ENCODE assay signal across 12 cellular contexts in the genomic region with DNA sequence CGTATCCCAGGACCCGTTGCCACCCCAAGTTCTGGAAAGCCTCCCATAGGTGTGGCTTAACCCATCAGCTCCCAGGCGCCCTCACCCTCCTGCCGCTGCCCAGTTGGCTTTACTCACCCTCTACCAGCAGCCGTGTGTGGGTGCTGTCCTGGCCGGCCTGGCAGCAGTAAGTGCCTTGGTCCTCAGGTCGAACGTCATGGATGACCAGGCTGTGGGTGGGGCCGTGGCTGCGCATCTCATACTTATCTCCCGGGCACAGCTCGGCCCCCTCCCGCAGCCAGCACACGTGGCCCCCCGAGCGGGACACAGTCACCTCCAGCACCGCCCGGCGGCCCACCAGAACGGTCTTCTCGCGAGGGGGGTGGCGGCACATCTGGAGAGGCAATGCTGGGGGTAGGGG. TPM values are rescaled to one million over a fixed set of nuclear protein-coding genes. Genes with fewer than 3 reads are reported as not detected.
A peak's percentile ranks its signal among the peaks of the same experiment; 100 is the strongest.
DNase-seq lines count a peak whose midpoint lies in the region; ATAC-seq, FAIRE-seq and TF ChIP-seq lines count a peak whose summit lies in the region.
"Had no signal": no experiment of that assay in that cellular context is flagged by ENCODE, and none has a peak within 500 bp of the region (broad histone marks: within the 10 kb centered on the region; RNA-seq: fewer than 3 reads in every experiment).

No MANE protein-coding gene starts in this region.

- TF ChIP-seq CTCF in HepG2 (CRISPR knock-in tag; IDR thresholded peaks at IDR 0.05): no peak
- TF ChIP-seq CTCF in right lobe of liver (IDR thresholded peaks at IDR 0.05): no peak
- TF ChIP-seq CTCF in adrenal gland (IDR thresholded peaks at IDR 0.05): no peak
- no peak for TF ChIP-seq CTCF in vagina (IDR thresholded peaks at IDR 0.05)

- TF ChIP-seq EP300 in HepG2 (IDR thresholded peaks at IDR 0.05; ENCODE audit: low read depth in 2 of 2, low read length in 2 of 2) (no peak), HepG2 (CRISPR knock-in tag; IDR thresholded peaks at IDR 0.05; ENCODE audit: borderline replicate concordance) (no peak)

- H3K27ac ChIP-seq in HepG2 (ENCODE audit: extremely low read length, insufficient read depth, low read length) (no peak overlapping the region), right lobe of liver (no peak overlapping the region), adrenal gland (peak overlapping the region in 2 of 5 donors; percentile 76 to 84), vagina (no peak overlapping the region)

- H3K4me1 ChIP-seq in HepG2 (ENCODE audit: insufficient read depth, low read length) (peaks cover 33% of the 10 kb centered on the region), right lobe of liver (peaks cover 0 to 10% (median 0%) of the 10 kb centered on the region in 4 donors), adrenal gland (replicated peaks in 1 of 2) (peaks cover 14 to 16% of the 10 kb centered on the region in 2 donors), vagina (peaks cover 23% of the 10 kb centered on the region)

- TF ChIP-seq RAD21 in HepG2 (CRISPR knock-in tag; IDR thresholded peaks at IDR 0.05): no peak

- ATAC-seq in HepG2 (no peak), right lobe of liver (no peak)

- peak overlapping the region; percentile 90 for H3K4me2 ChIP-seq in HepG2 (ENCODE audit: low read depth, low read length)

- no TSS peak for BruUV-seq in HepG2 (replicated peaks; lab: Mats Ljungman, UMichigan)

- intact Hi-C loops in HepG2 (cut with micrococcal nuclease; ENCODE audit: unreplicated experiment): no loop called here
- intact Hi-C loops in right lobe of liver (cut with DNase I): no loop called here
- intact Hi-C loops in adrenal gland (cut with DNase I): no loop called here
- intact Hi-C loops in vagina (cut with DNase I): no loop called here

- H4K20me1 ChIP-seq in HepG2 (ENCODE audit: insufficient read depth, low read length): no peaks in the 10 kb centered on the region

- H3K27me3 ChIP-seq in HepG2 (ENCODE audit: control insufficient read depth in 1 of 2, insufficient read depth in 2 of 2, low read length in 2 of 2): no peaks in the 10 kb centered on the region
- H3K27me3 ChIP-seq in right lobe of liver: no peaks in the 10 kb centered on the region
- H3K27me3 ChIP-seq in adrenal gland: no peaks in the 10 kb centered on the region
- no peaks in the 10 kb centered on the region for H3K27me3 ChIP-seq in vagina

- 85% methylated on average over 20 of the region's 23 CpGs for WGBS in HepG2 (ENCODE audit: low lambda C conversion rate)
- WGBS in right lobe of liver (ENCODE audit: insufficient coverage, low coverage, low lambda C conversion rate, missing lambda C conversion rate): no CpG with 5 or more reads among the region's 23 CpGs
- WGBS in adrenal gland, 4 donors: 5 to 23% (median 17%) methylated on average over 2 to 23 of the region's 23 CpGs

- CTCF ChIA-PET in HepG2 (lab: Yijun Ruan, JAX; ENCODE audit: low intra/inter-chr PET ratio, low total read pairs): interaction anchor here (0.7 kb wide), 1 partner anchor 9 kb away, joined by 3 read pairs; no protein-coding TSS in a partner anchor

- H3K79me2 ChIP-seq in HepG2 (ENCODE audit: insufficient read depth, low read length): no peaks in the 10 kb centered on the region

- FAIRE-seq in HepG2 (lab: Jason Lieb, UNC): no peak

- TF ChIP-seq POLR2A in HepG2 (IDR thresholded peaks at IDR 0.05; ENCODE audit: insufficient read depth in 1 of 2, low read depth in 2 of 2, low read length in 2 of 2) (no peak), right lobe of liver (IDR thresholded peaks at IDR 0.05) (no peak), adrenal gland (IDR thresholded peaks at IDR 0.05) (peak in 1 of 2 donors; percentile 39), vagina (IDR thresholded peaks at IDR 0.05) (no peak)

- peak overlapping the region; percentile 71 to 79 (median 73); a peak in 5 of 6 replicates for H3K4me3 ChIP-seq in HepG2 (replicated peaks in 1 of 3; ENCODE audit: insufficient read depth in 1 of 3, low read depth in 2 of 3, low read length in 3 of 3)
- no peak overlapping the region for H3K4me3 ChIP-seq in right lobe of liver
- H3K4me3 ChIP-seq in adrenal gland: peak overlapping the region in 1 of 4 donors; percentile 61
- peak overlapping the region; percentile 53 to 69 for H3K4me3 ChIP-seq in vagina

- H3K9me3 ChIP-seq in HepG2 (ENCODE audit: low read length): no peaks in the 10 kb centered on the region
- H3K9me3 ChIP-seq in right lobe of liver: no peaks in the 10 kb centered on the region
- no peaks in the 10 kb centered on the region for H3K9me3 ChIP-seq in adrenal gland (replicated peaks in 1 of 3)
- no peaks in the 10 kb centered on the region for H3K9me3 ChIP-seq in vagina
- H3K9me3 ChIP-seq: heart right ventricle had no signal

- H3K36me3 ChIP-seq in HepG2 (replicated peaks in 1 of 2; ENCODE audit: control insufficient read depth in 1 of 2, insufficient read depth in 2 of 2, low read length in 2 of 2) (peaks cover 12 to 22% of the 10 kb centered on the region in 2 experiments; a peak in 4 of 5 replicates), right lobe of liver (no peaks in the 10 kb centered on the region), adrenal gland (replicated peaks in 1 of 2) (no peaks in the 10 kb centered on the region), vagina (no peaks in the 10 kb centered on the region)

- POLR2A ChIA-PET in HepG2 (lab: Yijun Ruan, JAX): interaction anchor here (1.6 to 3.3 kb wide), 7 partner anchors 8 to 164 kb away, joined by 7 to 28 read pairs (median 11); partner anchors contain the start of genes CHPF, DNPEP, GMPPA and INHA

- DNase-seq in HepG2 (ENCODE audit: low spot score) (no peak), right lobe of liver (no peak), adrenal gland (peak; percentile 49 to 93 (median 64)), iPS-NIHi11 (ENCODE audit: low spot score) (peak; percentile 47), vagina (ENCODE audit: extremely low spot score in 2 of 2) (no peak), HPDE6-E6E7 (ENCODE audit: extremely low spot score) (no peak)
- DNase-seq in activated effector memory CD4-positive, alpha-beta T cell treated with anti-CD3 and anti-CD28 coated beads, Interleukin-2, amount 50 U/mL, for 16 hours: no peak
- no peak for DNase-seq in stimulated activated CD8-positive, alpha-beta memory T cell treated with anti-CD3 and anti-CD28 coated beads, Interleukin-4, amount 100 ng/mL, for 48 hours
- DNase-seq: heart right ventricle; NCI-H2171; stimulated activated CD4-positive, alpha-beta T cell treated with anti-CD3 and anti-CD28 coated beads, Interleukin-4, amount 100 ng/mL, for 24 hours had no signal

- H3K9ac ChIP-seq in HepG2 (ENCODE audit: insufficient read depth, low read depth, low read length): peak overlapping the region; percentile 60; the same call in 1 of the 2 replicates

- in situ Hi-C loops in HepG2 (cut with HindIII; ENCODE audit: extremely low pct_ligation_motif_present, low pct_unique_long_range_greater_than_20kb): no loop called here

- H2AFZ ChIP-seq in HepG2 (ENCODE audit: low read length): no peak overlapping the region

RNA-seq across cellular contexts. Expression of gene TMEM198, which starts 7.6 kb away (rescaled TPM):
- total RNA-seq in HepG2 (2016; rRNA removed; fragmentation: Illumina TruSeq; extraction: Trizol): 11.6 and 17.3 TPM in 2 replicates
- 12.3 and 16.3 TPM in 2 replicates for total RNA-seq in HepG2 (2016; cell fraction: cytosol; rRNA removed; fragmentation: Illumina TruSeq; extraction: Trizol; ENCODE audit: low read depth)
- 10.7 and 17.8 TPM in 2 replicates for total RNA-seq in HepG2 (2016; cell fraction: insoluble cytoplasmic fraction; rRNA removed; fragmentation: Illumina TruSeq; extraction: Trizol)
- total RNA-seq in HepG2 (2016; cell fraction: membrane; rRNA removed; fragmentation: Illumina TruSeq; extraction: Trizol): 26.8 and 32.4 TPM in 2 replicates
- 9.3 and 11.7 TPM in 2 replicates for total RNA-seq in HepG2 (2016; cell fraction: nucleus; rRNA removed; fragmentation: Illumina TruSeq; extraction: Trizol)
- 23.5 and 40.8 TPM in 2 replicates for polyA plus RNA-seq in HepG2 (2011; rRNA removed)
- 43.6 and 52.1 TPM in 2 replicates for polyA plus RNA-seq in HepG2 (2011; cell fraction: cytosol; rRNA removed)
- 61.3 and 68.7 TPM in 2 replicates for polyA plus RNA-seq in HepG2 (2011; cell fraction: nucleus; rRNA removed)
- 41.3 and 49.8 TPM in 2 replicates for polyA plus RNA-seq in HepG2 (2012)
- 16.5 and 21.1 TPM in 2 replicates for polyA plus RNA-seq in HepG2 (2016; cell fraction: cytosol; fragmentation: Illumina TruSeq; extraction: Trizol; ENCODE audit: low read depth)
- polyA plus RNA-seq in HepG2 (2016; cell fraction: insoluble cytoplasmic fraction; fragmentation: Illumina TruSeq; extraction: Trizol; ENCODE audit: low read depth): 12.8 and 14.5 TPM in 2 replicates
- polyA plus RNA-seq in HepG2 (2016; cell fraction: membrane; fragmentation: Illumina TruSeq; extraction: Trizol; ENCODE audit: low read depth): 27.9 and 28.1 TPM in 2 replicates
- polyA plus RNA-seq in HepG2 (2016; cell fraction: nucleus; fragmentation: Illumina TruSeq; extraction: Trizol; ENCODE audit: insufficient read depth, low read depth): 17.1 and 19.3 TPM in 2 replicates
- polyA minus RNA-seq in HepG2 (2011; rRNA and poly(A)+ RNA removed; ENCODE audit: low replicate concordance): 2.1 and 67.2 TPM in 2 replicates
- 26.3 and 28.6 TPM in 2 replicates for polyA minus RNA-seq in HepG2 (2011; cell fraction: cytosol; rRNA and poly(A)+ RNA removed)
- polyA minus RNA-seq in HepG2 (2011; cell fraction: nucleus; rRNA and poly(A)+ RNA removed): 12.9 and 13.6 TPM in 2 replicates
- total RNA-seq in right lobe of liver: 1 to 10 TPM in 5 of 6 experiments, under 1 TPM in 1; 0.68 to 3.2 (median 1.2) TPM
- 10 to 100 TPM in 5 of 8 donors, 1 to 10 TPM in 3; 6.2 to 16.2 (median 10.4) TPM for total RNA-seq in adrenal gland
- polyA plus RNA-seq in adrenal gland: 10 to 100 TPM in 2 of 3 donors, 1 to 10 TPM in 1; 7.5 to 12.1 (median 10.2) TPM
- 1.5 TPM for total RNA-seq in vagina

RNA-seq across cellular contexts. Expression of gene CHPF, which starts 7.8 kb away (rescaled TPM):
- total RNA-seq in HepG2 (2016; rRNA removed; fragmentation: Illumina TruSeq; extraction: Trizol): 34.7 and 79.6 TPM in 2 replicates
- 21.6 and 22.1 TPM in 2 replicates for total RNA-seq in HepG2 (2016; cell fraction: cytosol; rRNA removed; fragmentation: Illumina TruSeq; extraction: Trizol; ENCODE audit: low read depth)
- 36.0 and 80.8 TPM in 2 replicates for total RNA-seq in HepG2 (2016; cell fraction: insoluble cytoplasmic fraction; rRNA removed; fragmentation: Illumina TruSeq; extraction: Trizol)
- 42.0 and 50.0 TPM in 2 replicates for total RNA-seq in HepG2 (2016; cell fraction: membrane; rRNA removed; fragmentation: Illumina TruSeq; extraction: Trizol)
- total RNA-seq in HepG2 (2016; cell fraction: nucleus; rRNA removed; fragmentation: Illumina TruSeq; extraction: Trizol): 65.5 and 76.8 TPM in 2 replicates
- 111 and 171 TPM in 2 replicates for polyA plus RNA-seq in HepG2 (2011; rRNA removed)
- polyA plus RNA-seq in HepG2 (2011; cell fraction: cytosol; rRNA removed): 120 and 244 TPM in 2 replicates
- polyA plus RNA-seq in HepG2 (2011; cell fraction: nucleus; rRNA removed): 203 and 211 TPM in 2 replicates
- polyA plus RNA-seq in HepG2 (2012): 115 and 161 TPM in 2 replicates
- 21.7 and 22.6 TPM in 2 replicates for polyA plus RNA-seq in HepG2 (2016; cell fraction: cytosol; fragmentation: Illumina TruSeq; extraction: Trizol; ENCODE audit: low read depth)
- polyA plus RNA-seq in HepG2 (2016; cell fraction: insoluble cytoplasmic fraction; fragmentation: Illumina TruSeq; extraction: Trizol; ENCODE audit: low read depth): 45.9 and 55.3 TPM in 2 replicates
- 40.5 and 41.4 TPM in 2 replicates for polyA plus RNA-seq in HepG2 (2016; cell fraction: membrane; fragmentation: Illumina TruSeq; extraction: Trizol; ENCODE audit: low read depth)
- 139 and 143 TPM in 2 replicates for polyA plus RNA-seq in HepG2 (2016; cell fraction: nucleus; fragmentation: Illumina TruSeq; extraction: Trizol; ENCODE audit: insufficient read depth, low read depth)
- polyA minus RNA-seq in HepG2 (2011; rRNA and poly(A)+ RNA removed; ENCODE audit: low replicate concordance): 12.1 and 292 TPM in 2 replicates
- 137 and 143 TPM in 2 replicates for polyA minus RNA-seq in HepG2 (2011; cell fraction: cytosol; rRNA and poly(A)+ RNA removed)
- 45.4 and 47.0 TPM in 2 replicates for polyA minus RNA-seq in HepG2 (2011; cell fraction: nucleus; rRNA and poly(A)+ RNA removed)
- 100 to 1,000 TPM in 2 of 6 experiments, 10 to 100 TPM in 4; 33.2 to 183 (median 39.6) TPM for total RNA-seq in right lobe of liver
- 100 to 1,000 TPM in 3 of 8 donors, 10 to 100 TPM in 5; 42.0 to 196 (median 88.6) TPM for total RNA-seq in adrenal gland
- 10 to 100 TPM in 2 of 3 donors, 1 to 10 TPM in 1; 9.1 to 49.8 (median 44.2) TPM for polyA plus RNA-seq in adrenal gland
- total RNA-seq in vagina: 41.5 TPM

RNA-seq across cellular contexts. Expression of gene OBSL1, which starts 19.9 kb away (rescaled TPM):
- total RNA-seq in HepG2 (2016; rRNA removed; fragmentation: Illumina TruSeq; extraction: Trizol) (65.4 and 86.7 TPM in 2 replicates), right lobe of liver (10 to 100 TPM; 27.0 to 42.5 (median 39.4) TPM), adrenal gland (100 to 1,000 TPM; 127 to 215 (median 169) TPM), vagina (53.0 TPM)
- 17.5 and 19.8 TPM in 2 replicates for total RNA-seq in HepG2 (2016; cell fraction: cytosol; rRNA removed; fragmentation: Illumina TruSeq; extraction: Trizol; ENCODE audit: low read depth)
- 54.2 and 89.3 TPM in 2 replicates for total RNA-seq in HepG2 (2016; cell fraction: insoluble cytoplasmic fraction; rRNA removed; fragmentation: Illumina TruSeq; extraction: Trizol)
- total RNA-seq in HepG2 (2016; cell fraction: membrane; rRNA removed; fragmentation: Illumina TruSeq; extraction: Trizol): 30.2 and 34.7 TPM in 2 replicates
- 65.9 and 71.3 TPM in 2 replicates for total RNA-seq in HepG2 (2016; cell fraction: nucleus; rRNA removed; fragmentation: Illumina TruSeq; extraction: Trizol)
- polyA plus RNA-seq in HepG2 (2011; rRNA removed) (218 and 229 TPM in 2 replicates), adrenal gland (100 to 1,000 TPM in 2 of 3 donors, 10 to 100 TPM in 1; 63.9 to 427 (median 408) TPM)
- 176 and 256 TPM in 2 replicates for polyA plus RNA-seq in HepG2 (2011; cell fraction: cytosol; rRNA removed)
- polyA plus RNA-seq in HepG2 (2011; cell fraction: nucleus; rRNA removed): 886 and 1,174 TPM in 2 replicates
- polyA plus RNA-seq in HepG2 (2012): 161 and 176 TPM in 2 replicates
- 10.0 and 11.3 TPM in 2 replicates for polyA plus RNA-seq in HepG2 (2016; cell fraction: cytosol; fragmentation: Illumina TruSeq; extraction: Trizol; ENCODE audit: low read depth)
- 66.1 and 91.2 TPM in 2 replicates for polyA plus RNA-seq in HepG2 (2016; cell fraction: insoluble cytoplasmic fraction; fragmentation: Illumina TruSeq; extraction: Trizol; ENCODE audit: low read depth)
- 22.2 and 25.7 TPM in 2 replicates for polyA plus RNA-seq in HepG2 (2016; cell fraction: membrane; fragmentation: Illumina TruSeq; extraction: Trizol; ENCODE audit: low read depth)
- polyA plus RNA-seq in HepG2 (2016; cell fraction: nucleus; fragmentation: Illumina TruSeq; extraction: Trizol; ENCODE audit: insufficient read depth, low read depth): 147 and 161 TPM in 2 replicates
- 27.0 and 477 TPM in 2 replicates for polyA minus RNA-seq in HepG2 (2011; rRNA and poly(A)+ RNA removed; ENCODE audit: low replicate concordance)
- polyA minus RNA-seq in HepG2 (2011; cell fraction: cytosol; rRNA and poly(A)+ RNA removed): 210 and 260 TPM in 2 replicates
- polyA minus RNA-seq in HepG2 (2011; cell fraction: nucleus; rRNA and poly(A)+ RNA removed): 189 and 199 TPM in 2 replicates

RNA-seq across cellular contexts. Expression of gene INHA, which starts 20.7 kb away (rescaled TPM):
- total RNA-seq in HepG2 (2016; rRNA removed; fragmentation: Illumina TruSeq; extraction: Trizol) (1.9 and 4.1 TPM in 2 replicates), right lobe of liver (not detected), adrenal gland (100 to 1,000 TPM in 2 of 8 donors, 10 to 100 TPM in 6; 24.6 to 337 (median 41.0) TPM), vagina (0.74 TPM)
- 3.4 and 4.1 TPM in 2 replicates for total RNA-seq in HepG2 (2016; cell fraction: cytosol; rRNA removed; fragmentation: Illumina TruSeq; extraction: Trizol; ENCODE audit: low read depth)
- 2.5 and 3.2 TPM in 2 replicates for total RNA-seq in HepG2 (2016; cell fraction: insoluble cytoplasmic fraction; rRNA removed; fragmentation: Illumina TruSeq; extraction: Trizol)
- total RNA-seq in HepG2 (2016; cell fraction: membrane; rRNA removed; fragmentation: Illumina TruSeq; extraction: Trizol): 3.4 and 5.3 TPM in 2 replicates
- 2.0 and 3.3 TPM in 2 replicates for total RNA-seq in HepG2 (2016; cell fraction: nucleus; rRNA removed; fragmentation: Illumina TruSeq; extraction: Trizol)
- polyA plus RNA-seq in HepG2 (2011; rRNA removed) (15.2 and 23.1 TPM in 2 replicates), adrenal gland (100 to 1,000 TPM in 1 of 3 donors, 10 to 100 TPM in 2; 18.9 to 120 (median 44.6) TPM)
- 13.0 and 22.2 TPM in 2 replicates for polyA plus RNA-seq in HepG2 (2011; cell fraction: cytosol; rRNA removed)
- 28.4 and 35.0 TPM in 2 replicates for polyA plus RNA-seq in HepG2 (2011; cell fraction: nucleus; rRNA removed)
- polyA plus RNA-seq in HepG2 (2012): 11.4 and 17.5 TPM in 2 replicates
- 3.1 and 3.7 TPM in 2 replicates for polyA plus RNA-seq in HepG2 (2016; cell fraction: cytosol; fragmentation: Illumina TruSeq; extraction: Trizol; ENCODE audit: low read depth)
- 2.1 TPM in 2 replicates for polyA plus RNA-seq in HepG2 (2016; cell fraction: insoluble cytoplasmic fraction; fragmentation: Illumina TruSeq; extraction: Trizol; ENCODE audit: low read depth)
- polyA plus RNA-seq in HepG2 (2016; cell fraction: membrane; fragmentation: Illumina TruSeq; extraction: Trizol; ENCODE audit: low read depth): 3.5 and 4.5 TPM in 2 replicates
- polyA plus RNA-seq in HepG2 (2016; cell fraction: nucleus; fragmentation: Illumina TruSeq; extraction: Trizol; ENCODE audit: insufficient read depth, low read depth): 3.6 and 4.6 TPM in 2 replicates
- 1.0 and 25.1 TPM in 2 replicates for polyA minus RNA-seq in HepG2 (2011; rRNA and poly(A)+ RNA removed; ENCODE audit: low replicate concordance)
- 5.1 and 5.8 TPM in 2 replicates for polyA minus RNA-seq in HepG2 (2011; cell fraction: cytosol; rRNA and poly(A)+ RNA removed)
- polyA minus RNA-seq in HepG2 (2011; cell fraction: nucleus; rRNA and poly(A)+ RNA removed): 2.3 and 2.6 TPM in 2 replicates

RNA-seq across cellular contexts. Expression of gene ASIC4, which starts 37.1 kb away (rescaled TPM):
- total RNA-seq in HepG2 (2016; rRNA removed; fragmentation: Illumina TruSeq; extraction: Trizol) (not detected in 2 replicates), right lobe of liver (not detected), adrenal gland (1 to 10 TPM in 2 of 8 donors, under 1 TPM in 2, not detected in 4; 0.15 to 2.2 (median 1.1) TPM), vagina (not detected)
- total RNA-seq in HepG2 (2016; cell fraction: cytosol; rRNA removed; fragmentation: Illumina TruSeq; extraction: Trizol; ENCODE audit: low read depth): not detected in 2 replicates
- not detected in 2 replicates for total RNA-seq in HepG2 (2016; cell fraction: insoluble cytoplasmic fraction; rRNA removed; fragmentation: Illumina TruSeq; extraction: Trizol)
- total RNA-seq in HepG2 (2016; cell fraction: membrane; rRNA removed; fragmentation: Illumina TruSeq; extraction: Trizol): not detected in 2 replicates
- not detected in 2 replicates for total RNA-seq in HepG2 (2016; cell fraction: nucleus; rRNA removed; fragmentation: Illumina TruSeq; extraction: Trizol)
- polyA plus RNA-seq in HepG2 (2011; rRNA removed) (0.03 TPM in 2 replicates), adrenal gland (10 to 100 TPM in 1 of 3 donors, 1 to 10 TPM in 1, under 1 TPM in 1; 0.31 to 16.3 (median 1.8) TPM)
- 0.01 TPM in 1 of 2 replicates, not detected in the other for polyA plus RNA-seq in HepG2 (2011; cell fraction: cytosol; rRNA removed)
- 0.23 and 0.24 TPM in 2 replicates for polyA plus RNA-seq in HepG2 (2011; cell fraction: nucleus; rRNA removed)
- not detected in 2 replicates for polyA plus RNA-seq in HepG2 (2012)
- not detected in 2 replicates for polyA plus RNA-seq in HepG2 (2016; cell fraction: cytosol; fragmentation: Illumina TruSeq; extraction: Trizol; ENCODE audit: low read depth)
- not detected in 2 replicates for polyA plus RNA-seq in HepG2 (2016; cell fraction: insoluble cytoplasmic fraction; fragmentation: Illumina TruSeq; extraction: Trizol; ENCODE audit: low read depth)
- not detected in 2 replicates for polyA plus RNA-seq in HepG2 (2016; cell fraction: membrane; fragmentation: Illumina TruSeq; extraction: Trizol; ENCODE audit: low read depth)
- 0.16 TPM in 1 of 2 replicates, not detected in the other for polyA plus RNA-seq in HepG2 (2016; cell fraction: nucleus; fragmentation: Illumina TruSeq; extraction: Trizol; ENCODE audit: insufficient read depth, low read depth)
- polyA minus RNA-seq in HepG2 (2011; rRNA and poly(A)+ RNA removed; ENCODE audit: low replicate concordance): 0.06 and 0.07 TPM in 2 replicates
- not detected in 2 replicates for polyA minus RNA-seq in HepG2 (2011; cell fraction: cytosol; rRNA and poly(A)+ RNA removed)
- polyA minus RNA-seq in HepG2 (2011; cell fraction: nucleus; rRNA and poly(A)+ RNA removed): 0.12 and 0.26 TPM in 2 replicates
- total RNA-seq: H4 had no signal
- polyA plus RNA-seq: heart right ventricle had no signal

Comparison
In these comparisons a context has a peak if more than half of its experiments do, and no peak if none do; other contexts are left out.
1. H3K4me3 ChIP-seq: peak in HepG2 (3 of 3) and vagina (2 of 2); none in right lobe of liver (0 of 3).
2. DNase-seq: peak in adrenal gland (7 of 7) and iPS-NIHi11 (single experiment); none in HepG2 (single experiment), right lobe of liver (0 of 3), vagina (0 of 2), activated effector memory CD4-positive, alpha-beta T cell treated with anti-CD3 and anti-CD28 coated beads, Interleukin-2, amount 50 U/mL, for 16 hours (single experiment), HPDE6-E6E7 (single experiment) and stimulated activated CD8-positive, alpha-beta memory T cell treated with anti-CD3 and anti-CD28 coated beads, Interleukin-4, amount 100 ng/mL, for 48 hours (single experiment).